1 cellular context compared by ENCODE assay signal in genomic region chr10:30603589-30603988, GRCh38.
TF ChIP-seq lines count a peak whose summit lies in the region.

No MANE protein-coding gene starts in this region.

TF ChIP-seq in HepG2, 621 proteins besides CTCF, POLR2A, EP300 and RAD21 (continued from another document and continues in another):
- TF ChIP-seq FOXK2 (IDR thresholded peaks at IDR 0.05) = no peak
- peak; percentile 20; the same call in 1 of the 2 replicates for TF ChIP-seq ZMYM3 (CRISPR knock-in tag; IDR thresholded peaks at IDR 0.05)
- TF ChIP-seq ZBTB7A (CRISPR knock-in tag; IDR thresholded peaks at IDR 0.05) = no peak
- TF ChIP-seq HHEX (CRISPR knock-in tag; IDR thresholded peaks at IDR 0.05) = peak; percentile 63; the same call in 1 of the 2 replicates
- no peak for TF ChIP-seq ZNF713 (CRISPR knock-in tag; IDR thresholded peaks at IDR 0.05)
- no peak for TF ChIP-seq MXD4 (CRISPR knock-in tag; IDR thresholded peaks at IDR 0.05)
- no peak for TF ChIP-seq ZNF282 (IDR thresholded peaks at IDR 0.05; ENCODE audit: partially characterized antibody)
- no peak for TF ChIP-seq ZNF20 (CRISPR knock-in tag; IDR thresholded peaks at IDR 0.05)
- no peak for TF ChIP-seq SCMH1 (CRISPR knock-in tag; IDR thresholded peaks at IDR 0.05; ENCODE audit: borderline replicate concordance)
- no peak for TF ChIP-seq THAP11 (CRISPR knock-in tag; IDR thresholded peaks at IDR 0.05)
- peak in 1 of 2 experiments; percentile 46; a peak in 2 of 4 replicates for TF ChIP-seq ATF4 (CRISPR knock-in tag; IDR thresholded peaks at IDR 0.05)
- no peak for TF ChIP-seq ZMYM2 (CRISPR knock-in tag; IDR thresholded peaks at IDR 0.05)
- no peak for TF ChIP-seq ZSCAN30 (CRISPR knock-in tag; IDR thresholded peaks at IDR 0.05)
- TF ChIP-seq PCBP1 (IDR thresholded peaks at IDR 0.05; ENCODE audit: borderline replicate concordance, low read depth, low read length) = no peak
- TF ChIP-seq IRX3 (CRISPR knock-in tag; IDR thresholded peaks at IDR 0.05; ENCODE audit: borderline replicate concordance, low read depth) = no peak
- TF ChIP-seq ZNF782 (CRISPR knock-in tag; IDR thresholded peaks at IDR 0.05; ENCODE audit: borderline replicate concordance) = no peak
- peak; percentile 95 for TF ChIP-seq BCL6 (CRISPR knock-in tag; IDR thresholded peaks at IDR 0.05)
- no peak for TF ChIP-seq AGO1 (IDR thresholded peaks at IDR 0.05; ENCODE audit: low read depth, low read length, poor library complexity, severe bottlenecking)
- TF ChIP-seq ZNF205 (CRISPR knock-in tag; IDR thresholded peaks at IDR 0.05) = no peak
- TF ChIP-seq ETS1 (CRISPR knock-in tag; IDR thresholded peaks at IDR 0.05) = no peak
- 0 out of 2 replicates have a peak, but pooled peaks have one; percentile 51 for TF ChIP-seq DPF2 (CRISPR knock-in tag; IDR thresholded peaks at IDR 0.05; ENCODE audit: borderline replicate concordance, low read depth)
- TF ChIP-seq SALL2 (CRISPR knock-in tag; IDR thresholded peaks at IDR 0.05) = no peak
- TF ChIP-seq CEBPZ (IDR thresholded peaks at IDR 0.05; ENCODE audit: low read length) = no peak
- peak; percentile 89 for TF ChIP-seq ARID5B (CRISPR knock-in tag; IDR thresholded peaks at IDR 0.05)
- peak; percentile 27; the same call in 1 of the 2 replicates for TF ChIP-seq ELF3 (CRISPR knock-in tag; IDR thresholded peaks at IDR 0.05)
- TF ChIP-seq ZNF292 (CRISPR knock-in tag; IDR thresholded peaks at IDR 0.05; ENCODE audit: borderline replicate concordance, low read depth) = peak; percentile 64; the same call in 1 of the 2 replicates
- no peak for TF ChIP-seq ZNF446 (CRISPR knock-in tag; IDR thresholded peaks at IDR 0.05)
- no peak for TF ChIP-seq ZNF674 (CRISPR knock-in tag; IDR thresholded peaks at IDR 0.05; ENCODE audit: low read depth)
- TF ChIP-seq FIP1L1 (IDR thresholded peaks at IDR 0.05; ENCODE audit: borderline replicate concordance, insufficient read depth, low read depth, low read length) = no peak
- TF ChIP-seq HMGXB4 (CRISPR knock-in tag; IDR thresholded peaks at IDR 0.05; ENCODE audit: borderline replicate concordance in 1 of 2, low read depth in 1 of 2) = no peak
- no peak for TF ChIP-seq KAT2B (IDR thresholded peaks at IDR 0.05; ENCODE audit: borderline replicate concordance, low read depth, low read length)
- TF ChIP-seq JUN (CRISPR knock-in tag; IDR thresholded peaks at IDR 0.05) = no peak
- no peak; the same call in 1 of the 2 replicates for TF ChIP-seq TBX3 (IDR thresholded peaks at IDR 0.05; ENCODE audit: borderline replicate concordance)
- no peak for TF ChIP-seq KMT2A (CRISPR knock-in tag; IDR thresholded peaks at IDR 0.05)
- no peak for TF ChIP-seq PREB (CRISPR knock-in tag; IDR thresholded peaks at IDR 0.05)
- TF ChIP-seq ZNF546 (CRISPR knock-in tag; conservative IDR thresholded peaks at IDR 0.05) = no peak
- TF ChIP-seq REL (CRISPR knock-in tag; conservative IDR thresholded peaks at IDR 0.05) = no peak
- no peak for TF ChIP-seq ZNF3 (CRISPR knock-in tag; IDR thresholded peaks at IDR 0.05)
- TF ChIP-seq ZFYVE20 (CRISPR knock-in tag; IDR thresholded peaks at IDR 0.05; ENCODE audit: borderline replicate concordance, low read depth) = no peak
- TF ChIP-seq SP5 (CRISPR knock-in tag; IDR thresholded peaks at IDR 0.05; ENCODE audit: borderline replicate concordance, low read depth) = no peak
- peak; percentile 74 for TF ChIP-seq PITX1 (CRISPR knock-in tag; IDR thresholded peaks at IDR 0.05)
- no peak for TF ChIP-seq ZNF878 (CRISPR knock-in tag; IDR thresholded peaks at IDR 0.05)
- TF ChIP-seq ZGPAT (CRISPR knock-in tag; IDR thresholded peaks at IDR 0.05) = no peak
- peak; percentile 74 for TF ChIP-seq GATAD2A (CRISPR knock-in tag; IDR thresholded peaks at IDR 0.05)
- TF ChIP-seq STAT5B (CRISPR knock-in tag; IDR thresholded peaks at IDR 0.05) = no peak
- no peak for TF ChIP-seq ATF7 (IDR thresholded peaks at IDR 0.05)
- TF ChIP-seq ATF7 (CRISPR knock-in tag; IDR thresholded peaks at IDR 0.05) = no peak
- no peak for TF ChIP-seq ARNTL (CRISPR knock-in tag; IDR thresholded peaks at IDR 0.05)
- peak; percentile 72 for TF ChIP-seq PAXIP1 (CRISPR knock-in tag; conservative IDR thresholded peaks at IDR 0.05)
- TF ChIP-seq RFXAP (CRISPR knock-in tag; IDR thresholded peaks at IDR 0.05; ENCODE audit: borderline replicate concordance) = peak; percentile 22; the same call in 1 of the 2 replicates
- peak; percentile 27; the same call in 1 of the 2 replicates for TF ChIP-seq ELF1 (CRISPR knock-in tag; IDR thresholded peaks at IDR 0.05)
- TF ChIP-seq ZC3H4 (CRISPR knock-in tag; IDR thresholded peaks at IDR 0.05; ENCODE audit: borderline replicate concordance) = no peak
- TF ChIP-seq TARDBP (CRISPR knock-in tag; IDR thresholded peaks at IDR 0.05) = no peak
- no peak for TF ChIP-seq ZNF850 (CRISPR knock-in tag; conservative IDR thresholded peaks at IDR 0.05)
- TF ChIP-seq ZNF558 (CRISPR knock-in tag; IDR thresholded peaks at IDR 0.05; ENCODE audit: borderline replicate concordance) = no peak
